Comparison of ENCODE assay signal across 22 cellular contexts in the genomic region with DNA sequence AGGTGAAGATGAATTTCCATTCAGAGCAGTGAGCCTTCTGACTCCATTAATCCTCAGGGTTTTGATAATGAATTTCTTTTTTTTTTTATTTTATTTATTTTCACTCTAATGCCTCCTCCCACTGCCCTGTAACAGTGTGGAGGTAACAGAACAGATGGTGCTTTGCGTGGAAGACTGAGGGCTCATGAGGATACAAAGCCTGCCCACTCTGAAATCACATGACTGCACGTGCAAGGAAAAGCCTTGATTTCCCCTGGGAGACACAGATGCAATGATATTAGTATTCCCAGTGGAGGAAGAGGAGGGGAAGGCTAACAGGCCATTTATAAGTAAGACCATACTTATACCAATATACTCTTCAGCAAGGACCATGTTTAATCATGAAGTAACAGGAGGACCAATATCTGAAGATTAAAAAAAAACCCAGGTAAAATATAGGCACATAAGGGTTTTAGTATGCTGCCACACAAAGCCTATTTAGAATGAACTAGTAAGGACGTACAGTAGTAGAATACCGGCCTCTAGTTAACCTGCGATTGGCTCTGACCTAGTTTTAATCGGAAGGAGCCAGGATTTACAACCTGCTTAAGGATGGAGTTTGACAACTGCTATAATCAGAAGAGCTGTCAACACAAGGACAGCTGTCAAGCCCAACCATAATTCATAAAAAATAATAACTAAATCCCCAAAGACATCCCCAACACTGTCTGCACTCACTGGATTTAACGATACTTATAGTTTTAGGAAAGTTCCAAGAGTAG.
"Had no signal": no experiment of that assay in that cellular context is flagged by ENCODE, and none has a peak within 500 bp of the region (broad histone marks: within the 10 kb centered on the region; RNA-seq: fewer than 3 reads in every experiment).

No MANE protein-coding gene starts in this region.

- ATAC-seq: activated CD4-positive, CD25-positive, alpha-beta regulatory T cell treated with anti-CD3 and anti-CD28 coated beads, Interleukin-2, amount 50 U/mL, for 24 hours; activated T-cell treated with anti-CD3 and anti-CD28 coated beads, Interleukin-2, amount 50 U/mL, for 72 hours; foreskin keratinocyte; left lobe of liver; naive thymus-derived CD4-positive, alpha-beta T cell; stimulated activated memory B cell treated with anti-CD40 and anti-IgM and Interleukin-4, amounts not matched to agents 10 μg/mL and 1 μg/mL and 100 μg/mL, for 72 hours had no signal

- H3K4me1 Mint-ChIP-seq: stimulated activated memory B cell treated with anti-CD40 and anti-IgM and Interleukin-4, amounts not matched to agents 10 μg/mL and 1 μg/mL and 100 μg/mL, for 72 hours had no signal

- H3K4me3 Mint-ChIP-seq: activated CD4-positive, alpha-beta memory T cell treated with anti-CD3 and anti-CD28 coated beads, Interleukin-2, amount 10 ng/mL, durations not matched to agents 7 days and 5 days; activated CD4-positive, alpha-beta T cell treated with anti-CD3 and anti-CD28 coated beads, Interleukin-2, amount 10 ng/mL, durations not matched to agents 24 days and 14 days; activated naive CD4-positive, alpha-beta T cell treated with anti-CD3 and anti-CD28 coated beads, Interleukin-2, amount 10 ng/mL, durations not matched to agents 7 days and 5 days; activated T-cell treated with anti-CD3 and anti-CD28 coated beads, Interleukin-2, amount 50 U/mL, for 72 hours; dendritic cell treated with granulocyte-macrophage colony-stimulating factor and Interleukin-4, amounts not matched to agents 40 ng/mL and 50 ng/mL, for 4 days; immature natural killer cell; naive thymus-derived CD4-positive, alpha-beta T cell; stimulated activated memory B cell treated with anti-CD40 and anti-IgM and Interleukin-4, amounts not matched to agents 10 μg/mL and 1 μg/mL and 100 μg/mL, for 72 hours had no signal

- H3K27ac ChIP-seq: foreskin keratinocyte, sigmoid colon, stomach, suprapubic skin, tibial nerve had no signal

- H3K4me3 ChIP-seq: lung, sigmoid colon, smooth muscle cell, stomach, suprapubic skin, tibial nerve had no signal

- H3K4me1 ChIP-seq: foreskin keratinocyte, stomach, suprapubic skin, tibial nerve had no signal

- H3K9me3 ChIP-seq: sigmoid colon, stomach, suprapubic skin, tibial nerve had no signal

- H3K27me3 Mint-ChIP-seq: activated CD4-positive, alpha-beta memory T cell treated with anti-CD3 and anti-CD28 coated beads, Interleukin-2, amount 10 ng/mL, durations not matched to agents 7 days and 5 days; activated CD4-positive, alpha-beta T cell treated with anti-CD3 and anti-CD28 coated beads, Interleukin-2, amount 10 ng/mL, durations not matched to agents 24 days and 14 days; activated naive CD4-positive, alpha-beta T cell treated with anti-CD3 and anti-CD28 coated beads, Interleukin-2, amount 10 ng/mL, durations not matched to agents 7 days and 5 days; dendritic cell treated with granulocyte-macrophage colony-stimulating factor and Interleukin-4, amounts not matched to agents 40 ng/mL and 50 ng/mL, for 4 days; naive thymus-derived CD4-positive, alpha-beta T cell; stimulated activated memory B cell treated with anti-CD40 and anti-IgM and Interleukin-4, amounts not matched to agents 10 μg/mL and 1 μg/mL and 100 μg/mL, for 72 hours had no signal

- H3K27ac Mint-ChIP-seq: activated CD4-positive, alpha-beta memory T cell treated with anti-CD3 and anti-CD28 coated beads, Interleukin-2, amount 10 ng/mL, durations not matched to agents 7 days and 5 days; activated CD4-positive, alpha-beta T cell treated with anti-CD3 and anti-CD28 coated beads, Interleukin-2, amount 10 ng/mL, durations not matched to agents 24 days and 14 days; activated naive CD4-positive, alpha-beta T cell treated with anti-CD3 and anti-CD28 coated beads, Interleukin-2, amount 10 ng/mL, durations not matched to agents 7 days and 5 days; activated T-cell treated with anti-CD3 and anti-CD28 coated beads, Interleukin-2, amount 50 U/mL, for 72 hours; dendritic cell treated with granulocyte-macrophage colony-stimulating factor and Interleukin-4, amounts not matched to agents 40 ng/mL and 50 ng/mL, for 4 days; immature natural killer cell; stimulated activated memory B cell treated with anti-CD40 and anti-IgM and Interleukin-4, amounts not matched to agents 10 μg/mL and 1 μg/mL and 100 μg/mL, for 72 hours had no signal

- H3K27me3 ChIP-seq: foreskin keratinocyte, sigmoid colon, stomach, suprapubic skin, tibial nerve had no signal

- DNase-seq: activated CD4-positive, alpha-beta memory T cell treated with anti-CD3 and anti-CD28 coated beads, Interleukin-2, amount 10 ng/mL, durations not matched to agents 7 days and 5 days; activated CD4-positive, alpha-beta T cell treated with anti-CD3 and anti-CD28 coated beads, Interleukin-2, amount 10 ng/mL, durations not matched to agents 24 days and 14 days; activated effector memory CD4-positive, alpha-beta T cell treated with Interleukin-2 at 50 U/mL for 16 hours; activated naive CD4-positive, alpha-beta T cell treated with anti-CD3 and anti-CD28 coated beads, Interleukin-2, amount 10 ng/mL, durations not matched to agents 7 days and 5 days; activated T-cell treated with anti-CD3 and anti-CD28 coated beads, Interleukin-2, amount 50 U/mL, for 72 hours; amygdala; effector CD4-positive, alpha-beta T cell; erythroblast; foreskin keratinocyte; immature natural killer cell; naive thymus-derived CD4-positive, alpha-beta T cell; sigmoid colon; stimulated activated CD4-positive, alpha-beta T cell treated with anti-CD3 and anti-CD28 coated beads, Interleukin-15, amount 100 ng/mL, for 24 hours; stomach had no signal

- H3K36me3 ChIP-seq: sigmoid colon, stomach, suprapubic skin, tibial nerve had no signal

- H3K4me2 ChIP-seq: smooth muscle cell had no signal

- H3K9me3 Mint-ChIP-seq: activated CD4-positive, alpha-beta memory T cell treated with anti-CD3 and anti-CD28 coated beads, Interleukin-2, amount 10 ng/mL, durations not matched to agents 7 days and 5 days; activated CD4-positive, alpha-beta T cell treated with anti-CD3 and anti-CD28 coated beads, Interleukin-2, amount 10 ng/mL, durations not matched to agents 24 days and 14 days; activated naive CD4-positive, alpha-beta T cell treated with anti-CD3 and anti-CD28 coated beads, Interleukin-2, amount 10 ng/mL, durations not matched to agents 7 days and 5 days; dendritic cell treated with granulocyte-macrophage colony-stimulating factor and Interleukin-4, amounts not matched to agents 40 ng/mL and 50 ng/mL, for 4 days; stimulated activated memory B cell treated with anti-CD40 and anti-IgM and Interleukin-4, amounts not matched to agents 10 μg/mL and 1 μg/mL and 100 μg/mL, for 72 hours had no signal
